12 cellular contexts compared by ENCODE assay signal in the genomic region with DNA sequence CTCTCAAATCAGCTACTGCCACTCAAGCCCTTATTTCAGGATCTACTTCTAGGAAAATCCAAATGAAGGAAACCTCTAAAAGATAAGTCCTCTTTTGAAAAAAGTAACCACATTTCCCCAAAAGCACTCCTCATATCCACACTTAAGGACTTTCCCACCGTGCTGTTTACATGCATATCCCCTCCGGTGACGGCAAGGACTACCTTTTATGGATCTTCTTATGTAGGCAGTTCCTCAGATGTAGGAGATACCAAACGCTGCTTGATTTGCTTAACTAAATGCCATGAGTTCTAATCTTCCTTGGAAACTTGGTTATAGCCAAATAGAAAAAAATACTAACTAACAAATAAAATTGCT. TPM values are rescaled to one million over a fixed set of nuclear protein-coding genes. Genes with fewer than 3 reads are reported as not detected.
DNase-seq lines count a peak whose midpoint lies in the region; ATAC-seq and TF ChIP-seq lines count a peak whose summit lies in the region.
"Had no signal": no experiment of that assay in that cellular context is flagged by ENCODE, and none has a peak within 500 bp of the region (broad histone marks: within the 10 kb centered on the region; RNA-seq: fewer than 3 reads in every experiment).

No MANE protein-coding gene starts in this region.

- H3K9me3 ChIP-seq in left ventricle myocardium inferior (replicated peaks) (peaks cover 23% of the 10 kb centered on the region), adrenal gland (replicated peaks in 1 of 3) (no peaks in the 10 kb centered on the region)
- H3K9me3 ChIP-seq: Peyer's patch had no signal

- no peaks in the 10 kb centered on the region for H3K36me3 ChIP-seq in left ventricle myocardium inferior
- H3K36me3 ChIP-seq in adrenal gland (replicated peaks in 1 of 2): no peaks in the 10 kb centered on the region
- no peaks in the 10 kb centered on the region for H3K36me3 ChIP-seq in mesendoderm (ENCODE audit: control insufficient read depth, insufficient read depth, low read length)
- H3K36me3 ChIP-seq: BLaER1, Peyer's patch had no signal

- H3K4me3 ChIP-seq in left ventricle myocardium inferior (no peak overlapping the region), adrenal gland (no peak overlapping the region), mesendoderm (ENCODE audit: low read length) (no peak overlapping the region)
- H3K4me3 ChIP-seq: A549, BLaER1, GM12878, Peyer's patch had no signal

- H3K27me3 ChIP-seq in left ventricle myocardium inferior (ENCODE audit: low read depth): no peaks in the 10 kb centered on the region
- no peaks in the 10 kb centered on the region for H3K27me3 ChIP-seq in adrenal gland
- no peaks in the 10 kb centered on the region for H3K27me3 ChIP-seq in mesendoderm (ENCODE audit: insufficient read depth, low read length, poor library complexity)
- H3K27me3 ChIP-seq: BLaER1, Peyer's patch had no signal

- no peak overlapping the region for H3K4me2 ChIP-seq in mesendoderm (ENCODE audit: low read length)
- H3K4me2 ChIP-seq: A549, BLaER1 had no signal

- no peak for TF ChIP-seq POLR2A in adrenal gland (IDR thresholded peaks at IDR 0.05)

- H4K5ac ChIP-seq in mesendoderm (ENCODE audit: low read length): no peak overlapping the region

- 50 to 66% (median 62%) methylated on average over 4 of the region's 4 CpGs for WGBS in adrenal gland, 4 donors
- WGBS in mesendoderm (ENCODE audit: extremely low coverage, insufficient coverage, low lambda C conversion rate): no CpG with 5 or more reads among the region's 4 CpGs

- peak overlapping the region; percentile 75 for H3K56ac ChIP-seq in mesendoderm (ENCODE audit: low read length)

- H3K27ac ChIP-seq in left ventricle myocardium inferior (replicated peaks) (peak overlapping the region; percentile 45), adrenal gland (peak overlapping the region in 3 of 5 donors; percentile 12 to 51 (median 15)), mesendoderm (ENCODE audit: low read depth, low read length) (peak overlapping the region; percentile 96)
- H3K27ac ChIP-seq: A549, BLaER1, HL-60, Peyer's patch had no signal

- intact Hi-C loops in left ventricle myocardium inferior (cut with micrococcal nuclease) (loop anchor here (1.0 kb wide), 1 partner anchor 158 kb away; no protein-coding TSS in a partner anchor), left ventricle myocardium superior (cut with micrococcal nuclease) (no loop called here), adrenal gland (cut with DNase I) (loop anchor here (5.0 kb wide), 1 partner anchor 151 kb away; a partner anchor contains a TSS), posterior vena cava (cut with DNase I) (loop anchor here (5.0 kb wide), 2 partner anchors 151 to 156 kb away; a partner anchor contains a TSS)

- TF ChIP-seq CTCF in left ventricle myocardium inferior (IDR thresholded peaks at IDR 0.05; ENCODE audit: borderline replicate concordance) (no peak), adrenal gland (IDR thresholded peaks at IDR 0.05) (no peak)

- DNase-seq in left ventricle myocardium inferior (no peak), left ventricle myocardium superior (no peak), adrenal gland (no peak), mesendoderm (peak; percentile 89), OCI-M1 (lab: John Stamatoyannopoulos, UW) (no peak), posterior vena cava (ENCODE audit: low spot score) (no peak)
- DNase-seq: Peyer's patch had no signal

- H3K9ac ChIP-seq in mesendoderm (ENCODE audit: low read length): peak overlapping the region; percentile 80
- H3K9ac ChIP-seq: BLaER1 had no signal

- H2BK15ac ChIP-seq in mesendoderm (replicated peaks; ENCODE audit: low read depth): peak overlapping the region; percentile 96

- H3K4ac ChIP-seq in mesendoderm (ENCODE audit: low read depth, low read length): peak overlapping the region; percentile 70

- no peaks in the 10 kb centered on the region for H3K79me1 ChIP-seq in mesendoderm (ENCODE audit: low read length)

- peak overlapping the region; percentile 100 for H2BK120ac ChIP-seq in mesendoderm (ENCODE audit: low read depth, low read length)

- H3K23ac ChIP-seq in mesendoderm (ENCODE audit: low read length): no peak overlapping the region

- no peaks in the 10 kb centered on the region for H3K79me2 ChIP-seq in mesendoderm (ENCODE audit: control insufficient read depth, insufficient read depth, low read length)

- peak overlapping the region; percentile 85 for H3K18ac ChIP-seq in mesendoderm (ENCODE audit: low read length)

- peak overlapping the region; percentile 93 for H4K8ac ChIP-seq in mesendoderm (ENCODE audit: low read depth, low read length)

- ATAC-seq in left ventricle myocardium superior (no peak), GM18858 (IDR thresholded peaks at IDR 0.05; ENCODE audit: unreplicated experiment) (no peak)

- peak overlapping the region; percentile 92 for H2BK5ac ChIP-seq in mesendoderm (ENCODE audit: low read length)

- H2AK5ac ChIP-seq in mesendoderm (ENCODE audit: low read length): no peak overlapping the region

- H3K4me1 ChIP-seq in left ventricle myocardium inferior (peaks cover 21% of the 10 kb centered on the region), adrenal gland (replicated peaks in 1 of 2) (peaks cover 18 to 19% of the 10 kb centered on the region in 2 donors), mesendoderm (ENCODE audit: control insufficient read depth, low read depth, low read length) (peaks cover 11% of the 10 kb centered on the region)
- H3K4me1 ChIP-seq: A549 had no signal

RNA-seq across cellular contexts. Expression of a gene that starts 6.9 kb away (rescaled TPM):
- 5.7 TPM for total RNA-seq in left ventricle myocardium inferior
- 4.7 TPM for total RNA-seq in left ventricle myocardium superior
- 10 to 100 TPM; 21.5 to 37.5 (median 33.3) TPM for total RNA-seq in adrenal gland
- 10 to 100 TPM in 2 of 3 donors, 1 to 10 TPM in 1; 8.9 to 28.3 (median 13.5) TPM for polyA plus RNA-seq in adrenal gland
- polyA plus RNA-seq in mesendoderm (2013, experiment 1 of 2): 11.2 TPM
- 11.0 TPM for polyA plus RNA-seq in mesendoderm (2013, experiment 2 of 2)
- 10 to 100 TPM; 28.3 to 42.7 TPM for total RNA-seq in posterior vena cava

Comparison
In these comparisons a context has a peak if more than half of its experiments do, and no peak if none do; other contexts are left out.
1. H3K27ac ChIP-seq: peak in every context shown above with its lines; median percentile 96 in mesendoderm; 45 in left ventricle myocardium inferior; 15 in adrenal gland.